ENCODE assay signal across 14 cellular contexts in genomic region chr1:245458761-245459174, GRCh38.
DNase-seq lines count a peak whose midpoint lies in the region; ATAC-seq and TF ChIP-seq lines count a peak whose summit lies in the region.
"Had no signal": no experiment of that assay in that cellular context is flagged by ENCODE, and none has a peak within 500 bp of the region (broad histone marks: within the 10 kb centered on the region; RNA-seq: fewer than 3 reads in every experiment).

No MANE protein-coding gene starts in this region.

- WGBS in smooth muscle cell (ENCODE audit: low lambda C conversion rate): 9% methylated on average over 4 of the region's 4 CpGs

- H3K27ac ChIP-seq in smooth muscle cell (ENCODE audit: low read depth): peak overlapping the region; percentile 74
- H3K27ac ChIP-seq: 22Rv1, WERI-Rb-1 had no signal

- no peaks in the 10 kb centered on the region for H3K27me3 ChIP-seq in smooth muscle cell (ENCODE audit: low read depth)
- no peaks in the 10 kb centered on the region for H3K27me3 ChIP-seq in Caco-2 (replicated peaks; ENCODE audit: control insufficient read depth, insufficient read depth, low read length)

- H3K4me1 ChIP-seq in smooth muscle cell (ENCODE audit: low read depth): no peaks in the 10 kb centered on the region
- H3K4me1 ChIP-seq in Caco-2: peaks cover 13% of the 10 kb centered on the region

- peaks cover 25% of the 10 kb centered on the region for H3K79me2 ChIP-seq in smooth muscle cell (ENCODE audit: low read depth)

- POLR2A ChIA-PET in Caco-2 (lab: Charles Lee): interaction anchor here (0.6 kb wide), 1 partner anchor 150 kb away, joined by 3 read pairs; no protein-coding TSS in a partner anchor

- intact Hi-C loops in Caco-2 (cut with micrococcal nuclease; ENCODE audit: unreplicated experiment): no loop called here

- H2AFZ ChIP-seq in smooth muscle cell (ENCODE audit: low read depth): no peak overlapping the region

- no peak overlapping the region for H3K27ac Mint-ChIP-seq in Caco-2 (ENCODE audit: unreplicated experiment)

- H3K27me3 Mint-ChIP-seq in Caco-2 (ENCODE audit: insufficient read depth, unreplicated experiment): no peaks in the 10 kb centered on the region

- no peaks in the 10 kb centered on the region for H3K9me3 Mint-ChIP-seq in Caco-2 (ENCODE audit: unreplicated experiment)

- H3K4me1 Mint-ChIP-seq in Caco-2 (ENCODE audit: low read depth, unreplicated experiment): peaks cover 18% of the 10 kb centered on the region

- H3K9me3 ChIP-seq in smooth muscle cell (replicated peaks; ENCODE audit: low read depth): no peaks in the 10 kb centered on the region
- no peaks in the 10 kb centered on the region for H3K9me3 ChIP-seq in Caco-2

- TF ChIP-seq CTCF in epithelial cell of esophagus (IDR thresholded peaks at IDR 0.05; ENCODE audit: insufficient read depth, low read depth, low read length, missing control alignments): no peak
- no peak for TF ChIP-seq CTCF in smooth muscle cell (IDR thresholded peaks at IDR 0.05; ENCODE audit: borderline replicate concordance, insufficient read depth, poor library complexity, severe bottlenecking)
- TF ChIP-seq CTCF in Caco-2 (IDR thresholded peaks at IDR 0.05; ENCODE audit: insufficient read depth in 1 of 2, low read depth in 1 of 2, low read length in 1 of 2, severe bottlenecking in 1 of 2, unreplicated experiment in 1 of 2): no peak

- no peak overlapping the region for H3K4me3 Mint-ChIP-seq in Caco-2 (ENCODE audit: unreplicated experiment)

- BruUV-seq in Caco-2 (replicated peaks; lab: Mats Ljungman, UMichigan): no TSS peak

- peaks cover 17% of the 10 kb centered on the region for H3F3A ChIP-seq in smooth muscle cell (ENCODE audit: low read depth)

- H4K20me1 ChIP-seq in smooth muscle cell (ENCODE audit: low read depth): peaks cover 88% of the 10 kb centered on the region

- H3K4me3 ChIP-seq in epithelial cell of esophagus (ENCODE audit: low read length) (no peak overlapping the region), smooth muscle cell (no peak overlapping the region), Caco-2 (ENCODE audit: low read depth, low read length) (no peak overlapping the region)

- DNase-seq in NCI-H1694 treated with DMSO at 0.1 percent for 48 hours (lab: John Stamatoyannopoulos, UW) (peak; percentile 6), NCI-H1694 (lab: John Stamatoyannopoulos, UW) (no peak), NOMO-1 treated with DMSO at 0.1 percent for 48 hours (lab: John Stamatoyannopoulos, UW; ENCODE audit: unreplicated experiment) (peak; percentile 99), epithelial cell of esophagus (ENCODE audit: low read depth) (peak; percentile 3), smooth muscle cell (lab: John Stamatoyannopoulos, UW; ENCODE audit: unreplicated experiment) (no peak), Caco-2 (no peak), activated T-cell treated with anti-CD3 and anti-CD28 coated beads for 4 hours (no peak)
- DNase-seq: amniotic stem cell; DMS153; effector CD4-positive, alpha-beta T cell; NCI-H1105 treated with DMSO at 0.1 percent for 48 hours; WERI-Rb-1 had no signal

- H3K36me3 ChIP-seq in smooth muscle cell (ENCODE audit: low read depth): no peaks in the 10 kb centered on the region
- no peaks in the 10 kb centered on the region for H3K36me3 ChIP-seq in Caco-2 (ENCODE audit: control insufficient read depth, insufficient read depth, low read length)
- H3K36me3 ChIP-seq: WERI-Rb-1 had no signal

- H3K4me2 ChIP-seq in smooth muscle cell: peak overlapping the region; percentile 32

- no peak for ATAC-seq in GM21367 (IDR thresholded peaks at IDR 0.05; ENCODE audit: unreplicated experiment)

- H3K36me3 Mint-ChIP-seq in Caco-2 (ENCODE audit: insufficient read depth, unreplicated experiment): no peaks in the 10 kb centered on the region

- H3K9ac ChIP-seq in smooth muscle cell (ENCODE audit: low read depth): no peak overlapping the region

- CTCF ChIA-PET in Caco-2 (lab: Charles Lee): no interaction called here

Comparison
In these comparisons a context has a peak if more than half of its experiments do, and no peak if none do; other contexts are left out.
1. DNase-seq: peak in NCI-H1694 treated with DMSO at 0.1 percent for 48 hours (single experiment), NOMO-1 treated with DMSO at 0.1 percent for 48 hours (single experiment) and epithelial cell of esophagus (single experiment); none in NCI-H1694 (single experiment), smooth muscle cell (single experiment), Caco-2 (0 of 2) and activated T-cell treated with anti-CD3 and anti-CD28 coated beads for 4 hours (single experiment).